8 cellular contexts compared by ENCODE assay signal in the genomic region with DNA sequence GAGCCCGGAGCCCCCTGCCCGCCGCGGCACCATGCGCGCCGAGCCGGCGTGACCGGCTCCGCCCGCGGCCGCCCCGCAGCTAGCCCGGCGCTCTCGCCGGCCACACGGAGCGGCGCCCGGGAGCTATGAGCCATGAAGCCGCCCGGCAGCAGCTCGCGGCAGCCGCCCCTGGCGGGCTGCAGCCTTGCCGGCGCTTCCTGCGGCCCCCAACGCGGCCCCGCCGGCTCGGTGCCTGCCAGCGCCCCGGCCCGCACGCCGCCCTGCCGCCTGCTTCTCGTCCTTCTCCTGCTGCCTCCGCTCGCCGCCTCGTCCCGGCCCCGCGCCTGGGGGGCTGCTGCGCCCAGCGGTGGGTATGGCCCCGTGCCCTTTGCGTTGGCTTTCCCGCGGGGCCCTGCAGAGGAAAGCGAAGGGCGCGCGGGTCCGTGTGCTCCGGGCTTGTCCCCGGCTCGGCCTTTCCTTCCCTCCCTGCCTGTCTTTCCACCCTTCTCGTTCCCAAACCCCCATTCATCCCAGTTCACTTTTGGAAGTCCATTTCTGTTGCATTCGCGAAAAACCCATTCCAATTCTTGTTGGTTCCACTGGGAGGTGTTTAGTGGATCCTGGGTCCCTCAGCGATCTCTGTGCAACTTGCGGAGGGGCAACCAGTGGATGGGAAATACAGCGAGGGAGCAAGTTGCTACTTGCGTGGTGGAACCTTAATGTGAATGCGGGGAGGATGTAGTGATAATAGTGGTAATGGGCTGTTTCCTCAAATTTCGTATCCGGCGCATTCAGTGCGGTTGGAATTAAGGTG. TPM values are rescaled to one million over a fixed set of nuclear protein-coding genes. Genes with fewer than 3 reads are reported as not detected.
DNase-seq lines count a peak whose midpoint lies in the region; ATAC-seq and TF ChIP-seq lines count a peak whose summit lies in the region.

No MANE protein-coding gene starts in this region.

- H3K4me3 ChIP-seq in GM23338 = peak overlapping the region; percentile 96
- peak overlapping the region; percentile 46 for H3K4me3 ChIP-seq in astrocyte of the spinal cord (ENCODE audit: low read depth, low read length)
- H3K4me3 ChIP-seq in iPS-18a (ENCODE audit: low read length) = peak overlapping the region; percentile 86
- H3K4me3 ChIP-seq in skeletal muscle tissue (ENCODE audit: low read length in 3 of 3) = peak overlapping the region; percentile 64 to 78 (median 71)

- H3K36me3 Mint-ChIP-seq in GM23338 (ENCODE audit: low read depth) = no peaks in the 10 kb centered on the region

- H3K27ac ChIP-seq in GM23338 (ENCODE audit: low read depth) (no peak overlapping the region), iPS-18a (ENCODE audit: low read length) (no peak overlapping the region), skeletal muscle tissue (ENCODE audit: low read depth, low read length) (no peak overlapping the region)

- ATAC-seq in GM23338 = peak; percentile 64

- peak overlapping the region; percentile 99 for H3K4me2 ChIP-seq in GM23338

- H3K27me3 ChIP-seq in GM23338 (ENCODE audit: insufficient read depth) = peaks cover 25% of the 10 kb centered on the region
- H3K27me3 ChIP-seq in iPS-18a (ENCODE audit: control insufficient read depth, insufficient read depth, low read length) = peaks cover 28% of the 10 kb centered on the region
- no peaks in the 10 kb centered on the region for H3K27me3 ChIP-seq in skeletal muscle tissue (ENCODE audit: control insufficient read depth in 3 of 3, insufficient read depth in 3 of 3, low read length in 3 of 3)

- H3K9me2 ChIP-seq in GM23338 (ENCODE audit: insufficient read depth) = no peaks in the 10 kb centered on the region

- H3K9me3 Mint-ChIP-seq in GM23338 = no peaks in the 10 kb centered on the region

- peak overlapping the region; percentile 87 for H3K4me3 Mint-ChIP-seq in GM23338

- H3K9me3 ChIP-seq in iPS-18a (ENCODE audit: control insufficient read depth, low read depth, low read length) (no peaks in the 10 kb centered on the region), skeletal muscle tissue (ENCODE audit: control insufficient read depth in 3 of 3, low read length in 3 of 3) (no peaks in the 10 kb centered on the region)

- in situ Hi-C loops in astrocyte of the spinal cord (cut with HindIII; ENCODE audit: low sequenced_read_pairs) = no loop called here

- H3K27me3 Mint-ChIP-seq in GM23338 (ENCODE audit: insufficient read depth, low read depth, poor library complexity) = peaks cover 20% of the 10 kb centered on the region

- no peaks in the 10 kb centered on the region for H3K36me3 ChIP-seq in GM23338 (ENCODE audit: insufficient read depth)
- H3K36me3 ChIP-seq in iPS-18a (ENCODE audit: control insufficient read depth, low read depth, low read length) = no peaks in the 10 kb centered on the region
- H3K36me3 ChIP-seq in skeletal muscle tissue (ENCODE audit: control insufficient read depth in 3 of 3, insufficient read depth in 3 of 3, low read length in 3 of 3) = no peaks in the 10 kb centered on the region

- H3F3A ChIP-seq in GM23338 (replicated peaks; ENCODE audit: low read depth) = no peaks in the 10 kb centered on the region

- 0 out of 2 replicates have a peak, but pooled peaks cover 8% of the 10 kb centered on the region for H3K79me2 ChIP-seq in GM23338 (replicated peaks; ENCODE audit: insufficient read depth)

- H3K27ac Mint-ChIP-seq in GM23338 = no peak overlapping the region

- 0 out of 4 replicates have a peak, but pooled peaks of 1 of the 2 experiments have one; percentile 10 for TF ChIP-seq CTCF in GM23338 (conservative IDR thresholded peaks at IDR 0.05; ENCODE audit: low read depth in 2 of 2)
- TF ChIP-seq CTCF in astrocyte of the spinal cord (IDR thresholded peaks at IDR 0.05; ENCODE audit: low read depth, low read length) = no peak

- H3K9ac ChIP-seq in iPS-18a (ENCODE audit: low read length) = peak overlapping the region; percentile 45
- peak overlapping the region; percentile 61 to 79 (median 66) for H3K9ac ChIP-seq in skeletal muscle tissue (ENCODE audit: low read depth in 1 of 3, low read length in 3 of 3)

- H3K4me1 Mint-ChIP-seq in GM23338 = peaks cover 57% of the 10 kb centered on the region

- DNase-seq in NCI-H2081 (lab: John Stamatoyannopoulos, UW) (peak; percentile 29 to 52), NCI-H2081 treated with DMSO at 0.1 percent for 48 hours (lab: John Stamatoyannopoulos, UW) (no peak), GM23338 (ENCODE audit: low spot score) (peak; percentile 68), NCI-H2227 (lab: John Stamatoyannopoulos, UW; ENCODE audit: unreplicated experiment) (peak; percentile 81), astrocyte of the spinal cord (ENCODE audit: low read depth, low spot score) (peak; percentile 13), MV-4-11 (lab: John Stamatoyannopoulos, UW) (no peak)

- peak overlapping the region; percentile 99 for H2AFZ ChIP-seq in GM23338

- peaks cover 3% of the 10 kb centered on the region; the same call in 1 of the 2 replicates for H4K20me1 ChIP-seq in GM23338 (replicated peaks; ENCODE audit: insufficient read depth)

- peaks cover 45% of the 10 kb centered on the region for H3K4me1 ChIP-seq in GM23338 (ENCODE audit: insufficient read depth)
- peaks cover 32% of the 10 kb centered on the region for H3K4me1 ChIP-seq in iPS-18a (ENCODE audit: control insufficient read depth, low read depth, low read length)
- peaks cover 5 to 11% (median 11%) of the 10 kb centered on the region in 3 donors for H3K4me1 ChIP-seq in skeletal muscle tissue (ENCODE audit: control insufficient read depth in 3 of 3, insufficient read depth in 3 of 3, low read length in 3 of 3)

TF ChIP-seq in GM23338, 12 proteins besides CTCF, POLR2A, EP300 and RAD21:
- TF ChIP-seq STAT1 (IDR thresholded peaks at IDR 0.05; ENCODE audit: unreplicated experiment) = no peak
- peak; percentile 49 for TF ChIP-seq EZH2 (IDR thresholded peaks at IDR 0.05; ENCODE audit: low read depth, unreplicated experiment)

RNA-seq across cellular contexts. Expression of a gene that starts 0.6 kb away (rescaled TPM):
- total RNA-seq in GM23338 (2014; rRNA removed; shearing (Covaris generic)) = 12.0 and 15.9 TPM in 2 replicates
- 9.0 and 11.8 TPM in 2 replicates for polyA plus RNA-seq in GM23338 (2016; fragmentation: Nextera tagmentation; extraction: Ambion mirVana)
- 3.7 TPM for total RNA-seq in skeletal muscle tissue

Comparison
In these comparisons a context has a peak if more than half of its experiments do, and no peak if none do; other contexts are left out.
1. DNase-seq: peak in NCI-H2081 (2 of 2), GM23338 (single experiment), NCI-H2227 (single experiment) and astrocyte of the spinal cord (single experiment); none in NCI-H2081 treated with DMSO at 0.1 percent for 48 hours (single experiment) and MV-4-11 (single experiment).
2. H3K4me3 ChIP-seq: peak in every context shown above with its lines; median percentile 96 in GM23338; 86 in iPS-18a; 71 in skeletal muscle tissue; 46 in astrocyte of the spinal cord.